Comparison of ENCODE assay signal across 8 cellular contexts in genomic region chr10:3119796-3120459, GRCh38. TPM values are rescaled to one million over a fixed set of nuclear protein-coding genes. Genes with fewer than 3 reads are reported as not detected.
DNase-seq lines count a peak whose midpoint lies in the region; ATAC-seq, FAIRE-seq and TF ChIP-seq lines count a peak whose summit lies in the region.

No MANE protein-coding gene starts in this region.

- peak; percentile 5 for DNase-seq in CD1c-positive myeloid dendritic cell (ENCODE audit: extremely low spot score)
- peak; percentile 28 for DNase-seq in HTR-8/SVneo (ENCODE audit: insufficient read length, low spot score)
- DNase-seq in body of pancreas: no peak
- no peak for DNase-seq in Peyer's patch
- DNase-seq in DMS79 (lab: John Stamatoyannopoulos, UW): no peak

- H3K9me3 ChIP-seq in body of pancreas: no peaks in the 10 kb centered on the region
- no peaks in the 10 kb centered on the region for H3K9me3 ChIP-seq in liver (ENCODE audit: control insufficient read depth in 4 of 4, low read length in 3 of 4)
- H3K9me3 ChIP-seq in Peyer's patch: no peaks in the 10 kb centered on the region

- TF ChIP-seq CTCF in body of pancreas (IDR thresholded peaks at IDR 0.05) (peak in 4 of 7 experiments; percentile 7 to 13 (median 9)), liver (IDR thresholded peaks at IDR 0.05; ENCODE audit: low read depth, low read length, missing input control) (peak; percentile 10), Peyer's patch (IDR thresholded peaks at IDR 0.05) (no peak)

- WGBS in body of pancreas, 2 donors: 78 to 82% methylated on average over 28 to 31 of the region's 31 CpGs
- WGBS in liver: 90% methylated on average over 31 of the region's 31 CpGs

- no peak overlapping the region for H3K27ac ChIP-seq in body of pancreas
- no peak overlapping the region for H3K27ac ChIP-seq in liver (ENCODE audit: low read depth in 1 of 2, low read length in 2 of 2)
- H3K27ac ChIP-seq in Peyer's patch: no peak overlapping the region

- no peak for TF ChIP-seq RAD21 in liver (IDR thresholded peaks at IDR 0.05)

- FAIRE-seq in HTR-8/SVneo (lab: Jason Lieb, UNC): no peak

- no peaks in the 10 kb centered on the region for H3K27me3 ChIP-seq in body of pancreas
- H3K27me3 ChIP-seq in liver (ENCODE audit: control insufficient read depth in 4 of 4, insufficient read depth in 4 of 4, low read length in 3 of 4): no peaks in the 10 kb centered on the region
- H3K27me3 ChIP-seq in Peyer's patch: no peaks in the 10 kb centered on the region

- peaks cover 0 to 3% of the 10 kb centered on the region in 2 donors for H3K36me3 ChIP-seq in body of pancreas (replicated peaks in 1 of 2; ENCODE audit: insufficient read depth in 1 of 2, low read depth in 2 of 2)
- peaks cover 0 to 3% (median 0%) of the 10 kb centered on the region in 4 donors for H3K36me3 ChIP-seq in liver (ENCODE audit: control insufficient read depth in 4 of 4, insufficient read depth in 3 of 4, low read depth in 1 of 4, low read length in 3 of 4)
- H3K36me3 ChIP-seq in Peyer's patch: peaks cover 0 to 75% (median 0%) of the 10 kb centered on the region in 3 donors

- intact Hi-C loops in body of pancreas (cut with DNase I): no loop called here

- ATAC-seq in body of pancreas: no peak
- no peak for ATAC-seq in HG02588 (IDR thresholded peaks at IDR 0.05; ENCODE audit: unreplicated experiment)
- ATAC-seq in GM18867 (IDR thresholded peaks at IDR 0.05; ENCODE audit: unreplicated experiment): no peak

- no peaks in the 10 kb centered on the region for H3K4me1 ChIP-seq in body of pancreas
- H3K4me1 ChIP-seq in liver (ENCODE audit: control insufficient read depth in 4 of 4, insufficient read depth in 4 of 4, low read length in 3 of 4): no peaks in the 10 kb centered on the region
- no peaks in the 10 kb centered on the region for H3K4me1 ChIP-seq in Peyer's patch

- no peak overlapping the region for H3K4me3 ChIP-seq in body of pancreas
- H3K4me3 ChIP-seq in liver (ENCODE audit: low read depth in 1 of 3, low read length in 3 of 3): no peak overlapping the region
- H3K4me3 ChIP-seq in Peyer's patch: no peak overlapping the region

- TF ChIP-seq POLR2A in body of pancreas (IDR thresholded peaks at IDR 0.05) (no peak), Peyer's patch (IDR thresholded peaks at IDR 0.05) (no peak)

- no peak overlapping the region for H3K9ac ChIP-seq in liver (ENCODE audit: low read depth in 1 of 2, low read length in 2 of 2)

TF ChIP-seq in liver, 16 proteins besides CTCF, POLR2A, EP300 and RAD21:
- no peak for TF ChIP-seq EGR1 (IDR thresholded peaks at IDR 0.05; ENCODE audit: low read depth in 2 of 2)
- TF ChIP-seq JUND (IDR thresholded peaks at IDR 0.05): no peak
- no peak for TF ChIP-seq MAX (IDR thresholded peaks at IDR 0.05)
- TF ChIP-seq ATF3 (IDR thresholded peaks at IDR 0.05): no peak
- TF ChIP-seq HNF4G (IDR thresholded peaks at IDR 0.05): no peak
TF ChIP-seq in liver: peak in this region for 0.

RNA-seq across cellular contexts. Expression of gene PFKP, which starts 52.6 kb away (rescaled TPM):
- total RNA-seq in body of pancreas (10 to 100 TPM; 17.4 to 39.6 TPM), liver (1 to 10 TPM; 3.0 to 5.0 TPM), Peyer's patch (100 to 1,000 TPM in 1 of 4 donors, 10 to 100 TPM in 3; 79.0 to 130 (median 87.9) TPM)
- polyA plus RNA-seq in liver: 1 to 10 TPM; 1.1 to 2.6 TPM

RNA-seq across cellular contexts. Expression of gene PITRM1, which starts 52.7 kb away (rescaled TPM):
- total RNA-seq in body of pancreas (10 to 100 TPM; 34.9 to 45.4 TPM), liver (10 to 100 TPM; 21.1 to 29.1 TPM), Peyer's patch (10 to 100 TPM; 54.5 to 71.3 (median 63.7) TPM)
- polyA plus RNA-seq in liver: 10 to 100 TPM; 26.2 to 43.1 TPM

Comparison
In these comparisons a context has a peak if more than half of its experiments do, and no peak if none do; other contexts are left out.
1. DNase-seq: peak in CD1c-positive myeloid dendritic cell (single experiment) and HTR-8/SVneo (single experiment); none in body of pancreas (0 of 4), Peyer's patch (0 of 3) and DMS79 (single experiment).
2. CTCF ChIP-seq: peak in body of pancreas (4 of 7) and liver (single experiment); none in Peyer's patch (0 of 6).